1 cellular context compared by ENCODE assay signal in the genomic region with DNA sequence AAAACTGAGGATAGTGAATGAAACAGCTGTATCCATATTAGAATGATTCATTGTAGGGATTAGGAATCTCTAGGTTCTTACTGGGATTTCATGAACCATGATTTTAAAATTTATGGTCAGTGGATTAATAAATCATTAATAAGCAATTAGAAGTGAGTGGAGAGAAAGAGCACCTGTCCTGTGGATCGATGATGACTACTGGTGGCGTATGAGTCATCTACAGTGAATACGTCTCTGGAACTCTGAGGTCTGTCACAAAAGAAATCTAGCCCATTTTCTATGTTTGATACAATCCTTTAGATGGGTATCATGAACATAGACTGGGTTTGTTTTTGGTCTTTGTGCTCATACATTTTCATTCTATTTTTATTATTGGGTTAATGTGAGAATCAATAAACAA.
A peak's percentile ranks its signal among the peaks of the same experiment; 100 is the strongest.
TF ChIP-seq lines count a peak whose summit lies in the region.

No MANE protein-coding gene starts in this region.

TF ChIP-seq in HCT116, 20 proteins besides CTCF, POLR2A, EP300 and RAD21:
- TF ChIP-seq EZH2 (IDR thresholded peaks at IDR 0.05) (no peak), FOSL1 (IDR thresholded peaks at IDR 0.05; ENCODE audit: low read depth) (peak; percentile 65), ZFX (IDR thresholded peaks at IDR 0.05) (no peak), POLR2AphosphoS5 (IDR thresholded peaks at IDR 0.05; ENCODE audit: low read depth, low read length) (no peak), EZH2phosphoT487 (IDR thresholded peaks at IDR 0.05; ENCODE audit: borderline replicate concordance) (no peak), JUND (IDR thresholded peaks at IDR 0.05) (peak; percentile 47; the same call in 1 of the 2 replicates)
